In the genomic region with DNA sequence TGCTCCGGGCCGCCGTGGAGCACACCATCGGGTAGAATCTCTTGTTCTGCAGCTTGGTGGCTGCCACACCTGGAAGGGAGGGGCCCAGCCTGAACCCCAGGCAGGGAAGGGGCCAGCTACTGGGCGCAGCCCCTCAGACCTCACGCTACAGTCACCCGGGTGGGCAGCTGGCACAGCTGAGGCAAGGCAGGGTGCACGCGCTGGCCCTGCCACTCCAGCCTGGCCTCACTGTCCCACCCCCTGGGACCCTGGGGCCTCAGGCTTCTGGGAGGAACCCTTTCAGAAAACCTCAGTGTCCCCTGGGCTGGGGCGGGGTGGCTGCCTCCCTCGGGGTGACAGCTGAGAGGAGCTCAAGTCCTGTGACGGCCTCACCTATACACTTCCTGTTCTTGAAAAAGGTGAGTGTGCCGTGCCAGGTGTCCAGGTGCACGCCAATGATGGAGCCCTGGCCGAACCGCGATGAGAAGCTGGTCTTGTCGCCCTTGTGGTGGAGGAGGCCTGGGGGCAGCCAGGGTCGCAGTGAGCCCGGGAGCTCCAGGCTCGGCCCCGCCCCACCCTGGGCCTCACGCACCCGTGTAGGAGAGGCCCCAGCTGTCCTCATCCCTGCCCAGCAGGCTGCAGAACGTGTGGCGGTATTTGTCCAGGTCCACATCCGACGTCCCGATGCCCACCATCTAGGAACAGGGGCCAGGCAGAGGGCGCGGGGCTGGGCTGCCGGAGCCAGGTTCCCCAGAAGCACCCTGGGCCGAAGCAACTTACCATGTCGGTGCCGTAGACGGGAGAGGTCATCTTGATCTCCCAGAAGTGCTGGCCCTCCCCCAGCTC, we compare ENCODE assay signal across 20 cellular contexts. TPM values are rescaled to one million over a fixed set of nuclear protein-coding genes. Genes with fewer than 3 reads are reported as not detected.
A peak's percentile ranks its signal among the peaks of the same experiment; 100 is the strongest.
DNase-seq lines count a peak whose midpoint lies in the region; ATAC-seq and TF ChIP-seq lines count a peak whose summit lies in the region.
"Had no signal": no experiment of that assay in that cellular context is flagged by ENCODE, and none has a peak within 500 bp of the region (broad histone marks: within the 10 kb centered on the region; RNA-seq: fewer than 3 reads in every experiment).

No MANE protein-coding gene starts in this region.

- H3K36me3 ChIP-seq in left ventricle myocardium inferior, result peaks cover 58% of the 10 kb centered on the region
- peaks cover 73% of the 10 kb centered on the region for H3K36me3 ChIP-seq in NT2/D1 (ENCODE audit: insufficient read depth, insufficient read length, low read length)
- H3K36me3 ChIP-seq in psoas muscle (ENCODE audit: insufficient read depth in 1 of 2, low read depth in 1 of 2), result peaks cover 0 to 63% of the 10 kb centered on the region in 2 donors

- peaks cover 62% of the 10 kb centered on the region for H3K4me1 ChIP-seq in left ventricle myocardium inferior
- peaks cover 30% of the 10 kb centered on the region for H3K4me1 ChIP-seq in NT2/D1 (ENCODE audit: insufficient read depth, insufficient read length)
- H3K4me1 ChIP-seq in right cardiac atrium (ENCODE audit: control insufficient read depth, insufficient read depth, low read length), result peaks cover 8% of the 10 kb centered on the region
- H3K4me1 ChIP-seq in psoas muscle, result peaks cover 35% of the 10 kb centered on the region

- H3K4me3 ChIP-seq in left ventricle myocardium inferior (no peak overlapping the region), NT2/D1 (ENCODE audit: insufficient read length, low read depth) (no peak overlapping the region), right cardiac atrium (ENCODE audit: low read length) (no peak overlapping the region), psoas muscle (no peak overlapping the region)
- H3K4me3 ChIP-seq: body of pancreas, MG63, upper lobe of left lung had no signal

- no peaks in the 10 kb centered on the region for H3K9me3 ChIP-seq in left ventricle myocardium inferior (replicated peaks)
- H3K9me3 ChIP-seq in NT2/D1 (ENCODE audit: insufficient read depth, low read length), result no peaks in the 10 kb centered on the region
- no peaks in the 10 kb centered on the region for H3K9me3 ChIP-seq in right cardiac atrium (ENCODE audit: control insufficient read depth, low read length)
- H3K9me3 ChIP-seq in psoas muscle, result no peaks in the 10 kb centered on the region
- H3K9me3 ChIP-seq: body of pancreas, MG63, upper lobe of left lung had no signal

- no peak for TF ChIP-seq CTCF in left ventricle myocardium inferior (IDR thresholded peaks at IDR 0.05; ENCODE audit: borderline replicate concordance)
- no peak for TF ChIP-seq CTCF in psoas muscle (IDR thresholded peaks at IDR 0.05)

- DNase-seq in Right ventricle myocardium inferior (ENCODE audit: missing footprints) (peak; percentile 64), left ventricle myocardium inferior (no peak), NT2/D1 (ENCODE audit: low read depth, low spot score) (no peak), right cardiac atrium (peak; percentile 17 to 65 (median 62)), psoas muscle (peak; percentile 23 to 57), SKM-1 (lab: John Stamatoyannopoulos, UW; ENCODE audit: unreplicated experiment) (no peak)
- DNase-seq in activated naive CD4-positive, alpha-beta T cell (lab: John Stamatoyannopoulos, UW), result no peak
- DNase-seq: activated CD4-positive, alpha-beta T cell treated with anti-CD3 and anti-CD28 coated beads for 1 hour; activated gamma-delta T cell treated with Interleukin-2 at 50 U/mL for 16 hours; body of pancreas; Calu3; head of caudate nucleus; KBM-7; mesendoderm; MG63; NCI-H2081 treated with DMSO at 0.1 percent for 48 hours; NCI-H446 had no signal

- no peak for ATAC-seq in Right ventricle myocardium inferior
- ATAC-seq in right cardiac atrium, result no peak
- no peak for ATAC-seq in psoas muscle
- no peak for ATAC-seq in HG02884 (IDR thresholded peaks at IDR 0.05; ENCODE audit: unreplicated experiment)
- ATAC-seq: body of pancreas, sciatic nerve had no signal

- no peaks in the 10 kb centered on the region for H3K27me3 ChIP-seq in left ventricle myocardium inferior (ENCODE audit: low read depth)
- H3K27me3 ChIP-seq in NT2/D1 (ENCODE audit: insufficient read depth, insufficient read length), result no peaks in the 10 kb centered on the region
- H3K27me3 ChIP-seq in right cardiac atrium (ENCODE audit: control insufficient read depth, insufficient read depth), result no peaks in the 10 kb centered on the region
- H3K27me3 ChIP-seq in psoas muscle (ENCODE audit: insufficient read depth in 3 of 3, low read length in 2 of 3), result no peaks in the 10 kb centered on the region
- H3K27me3 ChIP-seq: body of pancreas, MG63, upper lobe of left lung had no signal

- intact Hi-C loops in Right ventricle myocardium inferior (cut with DNase I), result no loop called here
- intact Hi-C loops in left ventricle myocardium inferior (cut with micrococcal nuclease), result no loop called here
- intact Hi-C loops in right cardiac atrium (cut with DNase I), result loop anchor here in 1 of 4 donors (5.0 kb wide), 1 partner anchor 65 kb away; no protein-coding TSS in a partner anchor
- intact Hi-C loops in psoas muscle (cut with DNase I), result loop anchor here in 1 of 2 donors (10.0 kb wide), 1 partner anchor 167 kb away; a partner anchor contains a TSS

- H3K27ac ChIP-seq in left ventricle myocardium inferior (replicated peaks), result no peak overlapping the region
- no peak overlapping the region for H3K27ac ChIP-seq in right cardiac atrium (ENCODE audit: low read length)
- H3K27ac ChIP-seq in psoas muscle, result no peak overlapping the region
- H3K27ac ChIP-seq: body of pancreas, upper lobe of left lung had no signal

- H3K9ac ChIP-seq in NT2/D1 (ENCODE audit: insufficient read length, low read depth), result peak overlapping the region; percentile 42

- WGBS in right cardiac atrium, result 76% methylated on average over 36 of the region's 36 CpGs
- 67 to 75% (median 69%) methylated on average over 26 to 36 of the region's 36 CpGs for WGBS in psoas muscle, 3 donors

RNA-seq across cellular contexts. Expression of a gene that starts 4.7 kb away (rescaled TPM):
- total RNA-seq in Right ventricle myocardium inferior, result 80.8 TPM
- total RNA-seq in left ventricle myocardium inferior, result 78.0 TPM
- total RNA-seq in right cardiac atrium, result 10 to 100 TPM; 53.3 to 80.0 (median 69.1) TPM
- polyA plus RNA-seq in right cardiac atrium, result 91.4 TPM
- 10 to 100 TPM; 56.3 to 75.1 (median 71.4) TPM for total RNA-seq in psoas muscle
- 100 to 1,000 TPM in 2 of 3 donors, 10 to 100 TPM in 1; 85.6 to 172 (median 138) TPM for polyA plus RNA-seq in psoas muscle

RNA-seq across cellular contexts. Expression of a gene that starts 4.8 kb away (rescaled TPM):
- 36.1 TPM for total RNA-seq in Right ventricle myocardium inferior
- total RNA-seq in left ventricle myocardium inferior, result 36.8 TPM
- 10 to 100 TPM; 24.5 to 41.3 (median 34.1) TPM for total RNA-seq in right cardiac atrium
- 51.8 TPM for polyA plus RNA-seq in right cardiac atrium
- 10 to 100 TPM; 38.4 to 59.5 (median 49.9) TPM for total RNA-seq in psoas muscle
- polyA plus RNA-seq in psoas muscle, result 100 to 1,000 TPM in 1 of 3 donors, 10 to 100 TPM in 2; 26.3 to 108 (median 78.1) TPM

RNA-seq across cellular contexts. Expression of a gene that starts 5.0 kb away (rescaled TPM):
- total RNA-seq in Right ventricle myocardium inferior (8.2 TPM), left ventricle myocardium inferior (7.4 TPM), right cardiac atrium (10 to 100 TPM in 2 of 4 donors, 1 to 10 TPM in 2; 8.1 to 11.3 (median 9.8) TPM), psoas muscle (10 to 100 TPM in 1 of 4 donors, 1 to 10 TPM in 3; 4.3 to 11.3 (median 5.9) TPM)
- polyA plus RNA-seq in right cardiac atrium (6.3 TPM), psoas muscle (1 to 10 TPM; 2.6 to 5.2 (median 4.5) TPM)

RNA-seq across cellular contexts. Expression of a gene that starts 5.2 kb away (rescaled TPM):
- total RNA-seq in Right ventricle myocardium inferior, result 37.9 TPM
- total RNA-seq in left ventricle myocardium inferior, result 36.2 TPM
- total RNA-seq in right cardiac atrium, result 10 to 100 TPM; 33.1 to 39.1 (median 35.9) TPM
- 45.3 TPM for polyA plus RNA-seq in right cardiac atrium
- 10 to 100 TPM; 34.7 to 44.7 (median 38.5) TPM for total RNA-seq in psoas muscle
- polyA plus RNA-seq in psoas muscle, result 10 to 100 TPM; 61.9 to 96.0 (median 76.1) TPM

RNA-seq across cellular contexts. Expression of a gene that starts 6.2 kb away (rescaled TPM):
- total RNA-seq in Right ventricle myocardium inferior, result 33.9 TPM
- 37.0 TPM for total RNA-seq in left ventricle myocardium inferior
- 10 to 100 TPM; 36.5 to 55.4 (median 47.4) TPM for total RNA-seq in right cardiac atrium
- polyA plus RNA-seq in right cardiac atrium, result 75.2 TPM
- total RNA-seq in psoas muscle, result 10 to 100 TPM in 3 of 4 donors, 1 to 10 TPM in 1; 9.9 to 23.8 (median 13.8) TPM
- 10 to 100 TPM; 18.8 to 27.1 (median 22.4) TPM for polyA plus RNA-seq in psoas muscle

Comparison
In these comparisons a context has a peak if more than half of its experiments do, and no peak if none do; other contexts are left out.
1. DNase-seq: peak in Right ventricle myocardium inferior (single experiment), right cardiac atrium (3 of 3) and psoas muscle (2 of 2); none in left ventricle myocardium inferior (single experiment), NT2/D1 (single experiment), SKM-1 (single experiment) and activated naive CD4-positive, alpha-beta T cell (0 of 4).